ENCODE assay signal across 8 cellular contexts in genomic region chr21:37642493-37642892, GRCh38.
DNase-seq lines count a peak whose midpoint lies in the region; ATAC-seq and TF ChIP-seq lines count a peak whose summit lies in the region.

No MANE protein-coding gene starts in this region.

- TF ChIP-seq CTCF in DOHH2 (IDR thresholded peaks at IDR 0.05; ENCODE audit: low read depth, low read length, poor library complexity, severe bottlenecking) (peak; percentile 45), WERI-Rb-1 (IDR thresholded peaks at IDR 0.05; ENCODE audit: low read depth, low read length) (peak; percentile 50), liver (IDR thresholded peaks at IDR 0.05; ENCODE audit: low read depth, low read length, missing input control) (peak; percentile 36), osteoblast (IDR thresholded peaks at IDR 0.05; ENCODE audit: extremely low read depth, low read depth, low read length) (no peak)

- H3K27me3 ChIP-seq in DOHH2 (ENCODE audit: control insufficient read depth, low read length) (peaks cover 10% of the 10 kb centered on the region; the same call in 1 of the 2 replicates), WERI-Rb-1 (ENCODE audit: insufficient read depth, low read depth, severe bottlenecking) (no peaks in the 10 kb centered on the region), liver (ENCODE audit: control insufficient read depth in 4 of 4, insufficient read depth in 4 of 4, low read length in 3 of 4) (peaks cover 0 to 13% (median 0%) of the 10 kb centered on the region in 4 donors), osteoblast (ENCODE audit: insufficient read depth, low read length) (peaks cover 33% of the 10 kb centered on the region)

- H3K9ac ChIP-seq in liver (ENCODE audit: low read depth in 1 of 2, low read length in 2 of 2) = no peak overlapping the region

- TF ChIP-seq RAD21 in liver (IDR thresholded peaks at IDR 0.05) = peak; percentile 72 to 80

- peak; percentile 67 for ATAC-seq in HG03103 (IDR thresholded peaks at IDR 0.05; ENCODE audit: low read depth, unreplicated experiment)
- no peak for ATAC-seq in HG02623 (IDR thresholded peaks at IDR 0.05; ENCODE audit: unreplicated experiment)

- H3K4me2 ChIP-seq in DOHH2 (ENCODE audit: low read length) = peak overlapping the region; percentile 21; the same call in 1 of the 2 replicates
- no peak overlapping the region for H3K4me2 ChIP-seq in osteoblast (ENCODE audit: insufficient read depth, low read length)

- 32% methylated on average over 3 of the region's 3 CpGs for WGBS in liver

- H3K4me3 ChIP-seq in DOHH2 (ENCODE audit: low read length) (no peak overlapping the region), WERI-Rb-1 (ENCODE audit: low read depth, low read length) (no peak overlapping the region), liver (ENCODE audit: low read depth in 1 of 3, low read length in 3 of 3) (no peak overlapping the region), osteoblast (ENCODE audit: insufficient read depth, low read length) (no peak overlapping the region)

- no peaks in the 10 kb centered on the region for H3K79me2 ChIP-seq in DOHH2 (ENCODE audit: control insufficient read depth, low read length)
- no peaks in the 10 kb centered on the region for H3K79me2 ChIP-seq in osteoblast (ENCODE audit: insufficient read depth, low read length)

- no peaks in the 10 kb centered on the region for H3F3A ChIP-seq in DOHH2 (ENCODE audit: control insufficient read depth, insufficient read depth)

- H3K9me2 ChIP-seq in DOHH2 (replicated peaks; ENCODE audit: control insufficient read depth, low read length) = no peaks in the 10 kb centered on the region

- H3K4me1 ChIP-seq in DOHH2 (ENCODE audit: control insufficient read depth, low read length) (no peaks in the 10 kb centered on the region), liver (ENCODE audit: control insufficient read depth in 4 of 4, insufficient read depth in 4 of 4, low read length in 3 of 4) (no peaks in the 10 kb centered on the region), osteoblast (ENCODE audit: insufficient read depth, low read length) (peaks cover 6% of the 10 kb centered on the region)

- H3K27ac ChIP-seq in DOHH2 (ENCODE audit: low read depth, low read length) (no peak overlapping the region), WERI-Rb-1 (no peak overlapping the region), liver (ENCODE audit: low read depth in 1 of 2, low read length in 2 of 2) (no peak overlapping the region), osteoblast (ENCODE audit: low read depth, low read length) (no peak overlapping the region)

- H3K36me3 ChIP-seq in DOHH2 (ENCODE audit: control insufficient read depth, low read length) (no peaks in the 10 kb centered on the region), WERI-Rb-1 (no peaks in the 10 kb centered on the region), liver (ENCODE audit: control insufficient read depth in 4 of 4, insufficient read depth in 3 of 4, low read depth in 1 of 4, low read length in 3 of 4) (no peaks in the 10 kb centered on the region), osteoblast (ENCODE audit: insufficient read depth, low read length) (no peaks in the 10 kb centered on the region)

- no peak overlapping the region for H2AFZ ChIP-seq in osteoblast (ENCODE audit: low read length)

- DNase-seq in WERI-Rb-1 = peak; percentile 63
- DNase-seq in osteoblast (ENCODE audit: insufficient read length, low spot score, missing footprints) = no peak
- no peak for DNase-seq in amniotic stem cell (lab: John Stamatoyannopoulos, UW)
- no peak for DNase-seq in GF-D8 (lab: John Stamatoyannopoulos, UW)

- H3K9me3 ChIP-seq in DOHH2 (ENCODE audit: control insufficient read depth, insufficient read depth, low read length) = no peaks in the 10 kb centered on the region
- no peaks in the 10 kb centered on the region for H3K9me3 ChIP-seq in WERI-Rb-1 (ENCODE audit: severe bottlenecking)
- H3K9me3 ChIP-seq in liver (ENCODE audit: control insufficient read depth in 4 of 4, low read length in 3 of 4) = no peaks in the 10 kb centered on the region
- H3K9me3 ChIP-seq in osteoblast (ENCODE audit: low read depth, low read length) = no peaks in the 10 kb centered on the region

- H4K20me1 ChIP-seq in DOHH2 (ENCODE audit: control insufficient read depth, insufficient read depth, low read depth, low read length) (no peaks in the 10 kb centered on the region), osteoblast (ENCODE audit: insufficient read depth, low read length) (no peaks in the 10 kb centered on the region)

TF ChIP-seq in liver, 16 proteins besides CTCF, POLR2A, EP300 and RAD21:
- TF ChIP-seq GABPA (IDR thresholded peaks at IDR 0.05 in 1 of 2, conservative IDR thresholded peaks at IDR 0.05 in 1 of 2) (no peak), YY1 (IDR thresholded peaks at IDR 0.05) (peak; percentile 68)
